In the genomic region with DNA sequence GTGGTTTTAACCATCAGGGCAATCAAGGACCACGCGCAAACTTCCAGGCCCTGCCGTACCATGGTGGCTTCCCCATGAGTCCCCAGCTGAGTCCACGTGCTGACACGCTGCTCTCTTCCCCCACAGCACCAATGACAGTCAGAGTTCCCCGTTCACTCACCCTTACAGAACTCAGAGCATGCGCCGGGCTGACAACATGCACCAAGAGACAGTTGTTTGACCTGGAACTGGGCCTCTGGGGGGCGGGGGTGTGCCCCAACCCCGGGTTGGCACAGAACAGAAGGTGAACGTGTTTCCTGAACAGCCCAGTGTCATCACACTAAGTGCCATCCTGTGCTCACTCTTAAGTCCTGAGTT, we compare ENCODE assay signal across 1 cellular context.
TF ChIP-seq lines count a peak whose summit lies in the region.

No MANE protein-coding gene starts in this region.

TF ChIP-seq in GM12878, 131 proteins besides CTCF, POLR2A, EP300 and RAD21 (continues in another document):
- peak; percentile 48 for TF ChIP-seq IKZF1 (conservative IDR thresholded peaks at IDR 0.05)
- TF ChIP-seq NBN (IDR thresholded peaks at IDR 0.05), result no peak
- peak; percentile 40 for TF ChIP-seq MEF2B (IDR thresholded peaks at IDR 0.05; ENCODE audit: partially characterized antibody, poor library complexity, severe bottlenecking)
- TF ChIP-seq NRF1 (conservative IDR thresholded peaks at IDR 0.05; ENCODE audit: low read depth, low read length), result peak; percentile 36; the same call in 1 of the 2 replicates
- no peak for TF ChIP-seq NR2C2 (IDR thresholded peaks at IDR 0.05; ENCODE audit: borderline replicate concordance, control insufficient read depth, insufficient read length, low read depth)
- TF ChIP-seq, protein P1, sequence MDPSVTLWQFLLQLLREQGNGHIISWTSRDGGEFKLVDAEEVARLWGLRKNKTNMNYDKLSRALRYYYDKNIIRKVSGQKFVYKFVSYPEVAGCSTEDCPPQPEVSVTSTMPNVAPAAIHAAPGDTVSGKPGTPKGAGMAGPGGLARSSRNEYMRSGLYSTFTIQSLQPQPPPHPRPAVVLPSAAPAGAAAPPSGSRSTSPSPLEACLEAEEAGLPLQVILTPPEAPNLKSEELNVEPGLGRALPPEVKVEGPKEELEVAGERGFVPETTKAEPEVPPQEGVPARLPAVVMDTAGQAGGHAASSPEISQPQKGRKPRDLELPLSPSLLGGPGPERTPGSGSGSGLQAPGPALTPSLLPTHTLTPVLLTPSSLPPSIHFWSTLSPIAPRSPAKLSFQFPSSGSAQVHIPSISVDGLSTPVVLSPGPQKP (IDR thresholded peaks at IDR 0.05; ENCODE audit: low read depth, low read length), result no peak
- no peak for TF ChIP-seq POLR2AphosphoS2 (IDR thresholded peaks at IDR 0.05; ENCODE audit: low read depth, low read length)
- TF ChIP-seq MXI1 (IDR thresholded peaks at IDR 0.05; ENCODE audit: low read depth, low read length), result peak; percentile 68; the same call in 1 of the 2 replicates
- TF ChIP-seq PAX8 (IDR thresholded peaks at IDR 0.05), result no peak
- no peak for TF ChIP-seq ETV6 (conservative IDR thresholded peaks at IDR 0.05 in 1 of 2, IDR thresholded peaks at IDR 0.05 in 1 of 2; ENCODE audit: borderline replicate concordance in 1 of 2, low read depth in 1 of 2)
- TF ChIP-seq IKZF2 (IDR thresholded peaks at IDR 0.05), result no peak
- no peak for TF ChIP-seq TAF1 (IDR thresholded peaks at IDR 0.05; ENCODE audit: borderline replicate concordance, low read depth, low read length)
- no peak for TF ChIP-seq SUZ12 (IDR thresholded peaks at IDR 0.05; ENCODE audit: unreplicated experiment)
- TF ChIP-seq, protein P2, sequence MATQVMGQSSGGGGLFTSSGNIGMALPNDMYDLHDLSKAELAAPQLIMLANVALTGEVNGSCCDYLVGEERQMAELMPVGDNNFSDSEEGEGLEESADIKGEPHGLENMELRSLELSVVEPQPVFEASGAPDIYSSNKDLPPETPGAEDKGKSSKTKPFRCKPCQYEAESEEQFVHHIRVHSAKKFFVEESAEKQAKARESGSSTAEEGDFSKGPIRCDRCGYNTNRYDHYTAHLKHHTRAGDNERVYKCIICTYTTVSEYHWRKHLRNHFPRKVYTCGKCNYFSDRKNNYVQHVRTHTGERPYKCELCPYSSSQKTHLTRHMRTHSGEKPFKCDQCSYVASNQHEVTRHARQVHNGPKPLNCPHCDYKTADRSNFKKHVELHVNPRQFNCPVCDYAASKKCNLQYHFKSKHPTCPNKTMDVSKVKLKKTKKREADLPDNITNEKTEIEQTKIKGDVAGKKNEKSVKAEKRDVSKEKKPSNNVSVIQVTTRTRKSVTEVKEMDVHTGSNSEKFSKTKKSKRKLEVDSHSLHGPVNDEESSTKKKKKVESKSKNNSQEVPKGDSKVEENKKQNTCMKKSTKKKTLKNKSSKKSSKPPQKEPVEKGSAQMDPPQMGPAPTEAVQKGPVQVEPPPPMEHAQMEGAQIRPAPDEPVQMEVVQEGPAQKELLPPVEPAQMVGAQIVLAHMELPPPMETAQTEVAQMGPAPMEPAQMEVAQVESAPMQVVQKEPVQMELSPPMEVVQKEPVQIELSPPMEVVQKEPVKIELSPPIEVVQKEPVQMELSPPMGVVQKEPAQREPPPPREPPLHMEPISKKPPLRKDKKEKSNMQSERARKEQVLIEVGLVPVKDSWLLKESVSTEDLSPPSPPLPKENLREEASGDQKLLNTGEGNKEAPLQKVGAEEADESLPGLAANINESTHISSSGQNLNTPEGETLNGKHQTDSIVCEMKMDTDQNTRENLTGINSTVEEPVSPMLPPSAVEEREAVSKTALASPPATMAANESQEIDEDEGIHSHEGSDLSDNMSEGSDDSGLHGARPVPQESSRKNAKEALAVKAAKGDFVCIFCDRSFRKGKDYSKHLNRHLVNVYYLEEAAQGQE (IDR thresholded peaks at IDR 0.05; ENCODE audit: low read depth, low read length), result no peak
- TF ChIP-seq POLR2AphosphoS5 (IDR thresholded peaks at IDR 0.05; ENCODE audit: low read length), result no peak
- peak; percentile 55 for TF ChIP-seq MYC (IDR thresholded peaks at IDR 0.05; ENCODE audit: insufficient read depth, insufficient read length, insufficient replicate concordance, low read length, severe bottlenecking)
- no peak for TF ChIP-seq TARDBP (IDR thresholded peaks at IDR 0.05; ENCODE audit: borderline replicate concordance)
- TF ChIP-seq NFXL1 (IDR thresholded peaks at IDR 0.05; ENCODE audit: borderline replicate concordance), result no peak
- no peak for TF ChIP-seq TCF12 (IDR thresholded peaks at IDR 0.05; ENCODE audit: low read depth, low read length)
- no peak for TF ChIP-seq ZNF622 (IDR thresholded peaks at IDR 0.05)
- no peak for TF ChIP-seq TCF3 (IDR thresholded peaks at IDR 0.05; ENCODE audit: borderline replicate concordance, insufficient read depth, low read depth, low read length)
- TF ChIP-seq SMAD1 (IDR thresholded peaks at IDR 0.05; ENCODE audit: low read depth, partially characterized antibody), result no peak
- no peak for TF ChIP-seq KLF5 (IDR thresholded peaks at IDR 0.05; ENCODE audit: partially characterized antibody)
- TF ChIP-seq, protein P3, sequence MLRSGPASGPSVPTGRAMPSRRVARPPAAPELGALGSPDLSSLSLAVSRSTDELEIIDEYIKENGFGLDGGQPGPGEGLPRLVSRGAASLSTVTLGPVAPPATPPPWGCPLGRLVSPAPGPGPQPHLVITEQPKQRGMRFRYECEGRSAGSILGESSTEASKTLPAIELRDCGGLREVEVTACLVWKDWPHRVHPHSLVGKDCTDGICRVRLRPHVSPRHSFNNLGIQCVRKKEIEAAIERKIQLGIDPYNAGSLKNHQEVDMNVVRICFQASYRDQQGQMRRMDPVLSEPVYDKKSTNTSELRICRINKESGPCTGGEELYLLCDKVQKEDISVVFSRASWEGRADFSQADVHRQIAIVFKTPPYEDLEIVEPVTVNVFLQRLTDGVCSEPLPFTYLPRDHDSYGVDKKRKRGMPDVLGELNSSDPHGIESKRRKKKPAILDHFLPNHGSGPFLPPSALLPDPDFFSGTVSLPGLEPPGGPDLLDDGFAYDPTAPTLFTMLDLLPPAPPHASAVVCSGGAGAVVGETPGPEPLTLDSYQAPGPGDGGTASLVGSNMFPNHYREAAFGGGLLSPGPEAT (IDR thresholded peaks at IDR 0.05; ENCODE audit: low read depth), result no peak
- no peak for TF ChIP-seq HDAC2 (IDR thresholded peaks at IDR 0.05)
- TF ChIP-seq, protein P4, sequence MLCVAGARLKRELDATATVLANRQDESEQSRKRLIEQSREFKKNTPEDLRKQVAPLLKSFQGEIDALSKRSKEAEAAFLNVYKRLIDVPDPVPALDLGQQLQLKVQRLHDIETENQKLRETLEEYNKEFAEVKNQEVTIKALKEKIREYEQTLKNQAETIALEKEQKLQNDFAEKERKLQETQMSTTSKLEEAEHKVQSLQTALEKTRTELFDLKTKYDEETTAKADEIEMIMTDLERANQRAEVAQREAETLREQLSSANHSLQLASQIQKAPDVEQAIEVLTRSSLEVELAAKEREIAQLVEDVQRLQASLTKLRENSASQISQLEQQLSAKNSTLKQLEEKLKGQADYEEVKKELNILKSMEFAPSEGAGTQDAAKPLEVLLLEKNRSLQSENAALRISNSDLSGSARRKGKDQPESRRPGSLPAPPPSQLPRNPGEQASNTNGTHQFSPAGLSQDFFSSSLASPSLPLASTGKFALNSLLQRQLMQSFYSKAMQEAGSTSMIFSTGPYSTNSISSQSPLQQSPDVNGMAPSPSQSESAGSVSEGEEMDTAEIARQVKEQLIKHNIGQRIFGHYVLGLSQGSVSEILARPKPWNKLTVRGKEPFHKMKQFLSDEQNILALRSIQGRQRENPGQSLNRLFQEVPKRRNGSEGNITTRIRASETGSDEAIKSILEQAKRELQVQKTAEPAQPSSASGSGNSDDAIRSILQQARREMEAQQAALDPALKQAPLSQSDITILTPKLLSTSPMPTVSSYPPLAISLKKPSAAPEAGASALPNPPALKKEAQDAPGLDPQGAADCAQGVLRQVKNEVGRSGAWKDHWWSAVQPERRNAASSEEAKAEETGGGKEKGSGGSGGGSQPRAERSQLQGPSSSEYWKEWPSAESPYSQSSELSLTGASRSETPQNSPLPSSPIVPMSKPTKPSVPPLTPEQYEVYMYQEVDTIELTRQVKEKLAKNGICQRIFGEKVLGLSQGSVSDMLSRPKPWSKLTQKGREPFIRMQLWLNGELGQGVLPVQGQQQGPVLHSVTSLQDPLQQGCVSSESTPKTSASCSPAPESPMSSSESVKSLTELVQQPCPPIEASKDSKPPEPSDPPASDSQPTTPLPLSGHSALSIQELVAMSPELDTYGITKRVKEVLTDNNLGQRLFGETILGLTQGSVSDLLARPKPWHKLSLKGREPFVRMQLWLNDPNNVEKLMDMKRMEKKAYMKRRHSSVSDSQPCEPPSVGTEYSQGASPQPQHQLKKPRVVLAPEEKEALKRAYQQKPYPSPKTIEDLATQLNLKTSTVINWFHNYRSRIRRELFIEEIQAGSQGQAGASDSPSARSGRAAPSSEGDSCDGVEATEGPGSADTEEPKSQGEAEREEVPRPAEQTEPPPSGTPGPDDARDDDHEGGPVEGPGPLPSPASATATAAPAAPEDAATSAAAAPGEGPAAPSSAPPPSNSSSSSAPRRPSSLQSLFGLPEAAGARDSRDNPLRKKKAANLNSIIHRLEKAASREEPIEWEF (IDR thresholded peaks at IDR 0.05; ENCODE audit: insufficient replicate concordance, low read depth, low read length), result no peak
- TF ChIP-seq RELA (IDR thresholded peaks at IDR 0.05; ENCODE audit: borderline replicate concordance, partially characterized antibody), result no peak
- TF ChIP-seq, protein P5, sequence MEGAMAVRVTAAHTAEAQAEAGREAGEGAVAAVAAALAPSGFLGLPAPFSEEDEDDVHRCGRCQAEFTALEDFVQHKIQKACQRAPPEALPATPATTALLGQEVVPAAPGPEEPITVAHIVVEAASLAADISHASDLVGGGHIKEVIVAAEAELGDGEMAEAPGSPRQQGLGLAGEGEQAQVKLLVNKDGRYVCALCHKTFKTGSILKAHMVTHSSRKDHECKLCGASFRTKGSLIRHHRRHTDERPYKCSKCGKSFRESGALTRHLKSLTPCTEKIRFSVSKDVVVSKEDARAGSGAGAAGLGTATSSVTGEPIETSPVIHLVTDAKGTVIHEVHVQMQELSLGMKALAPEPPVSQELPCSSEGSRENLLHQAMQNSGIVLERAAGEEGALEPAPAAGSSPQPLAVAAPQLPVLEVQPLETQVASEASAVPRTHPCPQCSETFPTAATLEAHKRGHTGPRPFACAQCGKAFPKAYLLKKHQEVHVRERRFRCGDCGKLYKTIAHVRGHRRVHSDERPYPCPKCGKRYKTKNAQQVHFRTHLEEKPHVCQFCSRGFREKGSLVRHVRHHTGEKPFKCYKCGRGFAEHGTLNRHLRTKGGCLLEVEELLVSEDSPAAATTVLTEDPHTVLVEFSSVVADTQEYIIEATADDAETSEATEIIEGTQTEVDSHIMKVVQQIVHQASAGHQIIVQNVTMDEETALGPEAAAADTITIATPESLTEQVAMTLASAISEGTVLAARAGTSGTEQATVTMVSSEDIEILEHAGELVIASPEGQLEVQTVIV (IDR thresholded peaks at IDR 0.05; ENCODE audit: borderline replicate concordance, partially characterized antibody), result no peak
- no peak for TF ChIP-seq MTA2 (IDR thresholded peaks at IDR 0.05; ENCODE audit: low read depth)
- no peak for TF ChIP-seq ZZZ3 (IDR thresholded peaks at IDR 0.05; ENCODE audit: control insufficient read depth, insufficient read length, low read depth)
- TF ChIP-seq ZNF24 (IDR thresholded peaks at IDR 0.05), result no peak
- TF ChIP-seq HDGF (IDR thresholded peaks at IDR 0.05), result no peak
- TF ChIP-seq SMC3 (IDR thresholded peaks at IDR 0.05; ENCODE audit: borderline replicate concordance, low read length), result no peak
- no peak for TF ChIP-seq JUNB (IDR thresholded peaks at IDR 0.05)
- no peak for TF ChIP-seq ATF7 (IDR thresholded peaks at IDR 0.05; ENCODE audit: low read depth)
- TF ChIP-seq FOS (IDR thresholded peaks at IDR 0.05; ENCODE audit: borderline replicate concordance, extremely low read depth, insufficient read length), result no peak
- no peak for TF ChIP-seq SREBF2 (IDR thresholded peaks at IDR 0.05; ENCODE audit: low read length)
- TF ChIP-seq ZNF217 (IDR thresholded peaks at IDR 0.05), result no peak
- peak; percentile 36 to 82; a peak in 2 of 4 replicates for TF ChIP-seq BHLHE40 (IDR thresholded peaks at IDR 0.05; ENCODE audit: borderline replicate concordance in 1 of 2, low read depth in 2 of 2, low read length in 1 of 2)
- no peak for TF ChIP-seq CHD4 (IDR thresholded peaks at IDR 0.05)
- TF ChIP-seq POU2F2 (IDR thresholded peaks at IDR 0.05; ENCODE audit: borderline replicate concordance, low read depth, low read length), result no peak
- no peak for TF ChIP-seq ZSCAN29 (IDR thresholded peaks at IDR 0.05)
- no peak for TF ChIP-seq ASH2L (IDR thresholded peaks at IDR 0.05; ENCODE audit: borderline replicate concordance, low read depth)
- TF ChIP-seq DPF2 (IDR thresholded peaks at IDR 0.05), result 0 out of 2 replicates have a peak, but pooled peaks have one; percentile 50
- TF ChIP-seq, protein P6, sequence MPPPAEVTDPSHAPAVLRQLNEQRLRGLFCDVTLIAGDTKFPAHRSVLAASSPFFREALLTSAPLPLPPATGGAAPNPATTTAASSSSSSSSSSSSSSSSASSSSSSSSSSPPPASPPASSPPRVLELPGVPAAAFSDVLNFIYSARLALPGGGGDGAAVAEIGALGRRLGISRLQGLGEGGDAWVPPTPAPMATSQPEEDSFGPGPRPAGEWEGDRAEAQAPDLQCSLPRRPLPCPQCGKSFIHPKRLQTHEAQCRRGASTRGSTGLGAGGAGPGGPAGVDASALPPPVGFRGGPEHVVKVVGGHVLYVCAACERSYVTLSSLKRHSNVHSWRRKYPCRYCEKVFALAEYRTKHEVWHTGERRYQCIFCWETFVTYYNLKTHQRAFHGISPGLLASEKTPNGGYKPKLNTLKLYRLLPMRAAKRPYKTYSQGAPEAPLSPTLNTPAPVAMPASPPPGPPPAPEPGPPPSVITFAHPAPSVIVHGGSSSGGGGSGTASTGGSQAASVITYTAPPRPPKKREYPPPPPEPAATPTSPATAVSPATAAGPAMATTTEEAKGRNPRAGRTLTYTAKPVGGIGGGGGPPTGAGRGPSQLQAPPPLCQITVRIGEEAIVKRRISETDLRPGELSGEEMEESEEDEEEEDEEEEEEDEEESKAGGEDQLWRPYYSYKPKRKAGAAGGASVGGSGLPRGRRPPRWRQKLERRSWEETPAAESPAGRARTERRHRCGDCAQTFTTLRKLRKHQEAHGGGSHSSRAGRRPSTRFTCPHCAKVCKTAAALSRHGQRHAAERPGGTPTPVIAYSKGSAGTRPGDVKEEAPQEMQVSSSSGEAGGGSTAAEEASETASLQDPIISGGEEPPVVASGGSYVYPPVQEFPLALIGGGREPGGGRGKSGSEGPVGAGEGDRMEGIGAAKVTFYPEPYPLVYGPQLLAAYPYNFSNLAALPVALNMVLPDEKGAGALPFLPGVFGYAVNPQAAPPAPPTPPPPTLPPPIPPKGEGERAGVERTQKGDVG (CRISPR knock-in tag; IDR thresholded peaks at IDR 0.05), result no peak
- TF ChIP-seq, protein P7, sequence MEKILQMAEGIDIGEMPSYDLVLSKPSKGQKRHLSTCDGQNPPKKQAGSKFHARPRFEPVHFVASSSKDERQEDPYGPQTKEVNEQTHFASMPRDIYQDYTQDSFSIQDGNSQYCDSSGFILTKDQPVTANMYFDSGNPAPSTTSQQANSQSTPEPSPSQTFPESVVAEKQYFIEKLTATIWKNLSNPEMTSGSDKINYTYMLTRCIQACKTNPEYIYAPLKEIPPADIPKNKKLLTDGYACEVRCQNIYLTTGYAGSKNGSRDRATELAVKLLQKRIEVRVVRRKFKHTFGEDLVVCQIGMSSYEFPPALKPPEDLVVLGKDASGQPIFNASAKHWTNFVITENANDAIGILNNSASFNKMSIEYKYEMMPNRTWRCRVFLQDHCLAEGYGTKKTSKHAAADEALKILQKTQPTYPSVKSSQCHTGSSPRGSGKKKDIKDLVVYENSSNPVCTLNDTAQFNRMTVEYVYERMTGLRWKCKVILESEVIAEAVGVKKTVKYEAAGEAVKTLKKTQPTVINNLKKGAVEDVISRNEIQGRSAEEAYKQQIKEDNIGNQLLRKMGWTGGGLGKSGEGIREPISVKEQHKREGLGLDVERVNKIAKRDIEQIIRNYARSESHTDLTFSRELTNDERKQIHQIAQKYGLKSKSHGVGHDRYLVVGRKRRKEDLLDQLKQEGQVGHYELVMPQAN (conservative IDR thresholded peaks at IDR 0.05), result no peak
